ENCODE assay signal across 22 cellular contexts in the genomic region with DNA sequence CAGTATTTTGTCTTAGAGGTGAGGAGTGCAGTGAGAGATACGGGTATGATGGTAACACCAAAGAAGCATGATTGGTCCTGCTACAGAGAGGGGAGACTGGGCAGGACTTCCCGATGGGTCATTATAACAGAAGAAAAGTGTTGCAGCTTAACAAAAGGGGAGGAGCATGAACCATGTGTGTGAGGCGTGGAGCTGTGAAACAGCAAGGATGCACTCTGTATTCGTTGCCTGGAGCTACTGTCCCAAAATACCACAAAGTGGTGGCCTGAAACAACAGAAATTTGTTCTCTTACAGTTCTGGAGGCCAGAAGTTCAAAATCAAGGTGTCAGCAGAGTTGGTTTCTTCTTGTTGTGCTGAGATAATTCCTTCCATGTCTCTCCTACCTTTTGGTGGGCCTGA.
"Had no signal": no experiment of that assay in that cellular context is flagged by ENCODE, and none has a peak within 500 bp of the region (broad histone marks: within the 10 kb centered on the region; RNA-seq: fewer than 3 reads in every experiment).

No MANE protein-coding gene starts in this region.

- H3K4me3 ChIP-seq: breast epithelium, MG63 had no signal

- DNase-seq: activated CD4-positive, alpha-beta T cell treated with anti-CD3 and anti-CD28 coated beads for 4 hours; activated CD8-positive, alpha-beta memory T cell treated with anti-CD3 and anti-CD28 coated beads, Interleukin-2, amount 50 U/mL, for 4 hours; activated CD8-positive, alpha-beta T cell treated with anti-CD3 and anti-CD28 coated beads for 36 hours; aorta; caudate nucleus; MG63; MV-4-11; NCI-H1092 treated with DMSO at 0.1 percent for 48 hours; NCI-H1417 treated with DMSO at 0.1 percent for 48 hours; NCI-H1694; NCI-H2029 treated with DMSO at 0.1 percent for 48 hours; NCI-H510A treated with DMSO at 0.1 percent for 48 hours; NCI-H69; NK-92 treated with Interleukin-12 subunit alpha and Interleukin-12 subunit beta, amount 100 ng/mL, for 24 hours; PC-3; SHP77 treated with DMSO at 0.1 percent for 48 hours; T-cell had no signal

- H3K9me3 Mint-ChIP-seq: activated CD8-positive, alpha-beta T cell treated with anti-CD3 and anti-CD28 coated beads for 36 hours; activated naive CD4-positive, alpha-beta T cell treated with anti-CD3 and anti-CD28 coated beads, Interleukin-2, amount 50 U/mL, for 24 hours; T-cell had no signal

- H3K4me3 Mint-ChIP-seq: activated CD8-positive, alpha-beta T cell treated with anti-CD3 and anti-CD28 coated beads for 36 hours; activated naive CD4-positive, alpha-beta T cell treated with anti-CD3 and anti-CD28 coated beads, Interleukin-2, amount 50 U/mL, for 24 hours; IgD-negative memory B cell; T-cell had no signal

- H3K27me3 Mint-ChIP-seq: activated CD8-positive, alpha-beta T cell treated with anti-CD3 and anti-CD28 coated beads for 36 hours; activated naive CD4-positive, alpha-beta T cell treated with anti-CD3 and anti-CD28 coated beads, Interleukin-2, amount 50 U/mL, for 24 hours; IgD-negative memory B cell; T-cell had no signal

- H3K4me2 ChIP-seq: KMS-11 had no signal

- ATAC-seq: activated CD8-positive, alpha-beta T cell treated with anti-CD3 and anti-CD28 coated beads for 36 hours; PC-3; T-cell had no signal

- H3K4me1 ChIP-seq: breast epithelium had no signal

- H3K27me3 ChIP-seq: breast epithelium, MG63 had no signal

- H3K27ac Mint-ChIP-seq: activated CD8-positive, alpha-beta T cell treated with anti-CD3 and anti-CD28 coated beads for 36 hours; activated naive CD4-positive, alpha-beta T cell treated with anti-CD3 and anti-CD28 coated beads, Interleukin-2, amount 50 U/mL, for 24 hours; T-cell had no signal

- H3K27ac ChIP-seq: breast epithelium, KMS-11, VCaP had no signal

- H3K36me3 ChIP-seq: breast epithelium, MG63 had no signal

- H3K9ac ChIP-seq: KMS-11 had no signal

- H3K9me3 ChIP-seq: breast epithelium, MG63 had no signal
